In the genomic region with DNA sequence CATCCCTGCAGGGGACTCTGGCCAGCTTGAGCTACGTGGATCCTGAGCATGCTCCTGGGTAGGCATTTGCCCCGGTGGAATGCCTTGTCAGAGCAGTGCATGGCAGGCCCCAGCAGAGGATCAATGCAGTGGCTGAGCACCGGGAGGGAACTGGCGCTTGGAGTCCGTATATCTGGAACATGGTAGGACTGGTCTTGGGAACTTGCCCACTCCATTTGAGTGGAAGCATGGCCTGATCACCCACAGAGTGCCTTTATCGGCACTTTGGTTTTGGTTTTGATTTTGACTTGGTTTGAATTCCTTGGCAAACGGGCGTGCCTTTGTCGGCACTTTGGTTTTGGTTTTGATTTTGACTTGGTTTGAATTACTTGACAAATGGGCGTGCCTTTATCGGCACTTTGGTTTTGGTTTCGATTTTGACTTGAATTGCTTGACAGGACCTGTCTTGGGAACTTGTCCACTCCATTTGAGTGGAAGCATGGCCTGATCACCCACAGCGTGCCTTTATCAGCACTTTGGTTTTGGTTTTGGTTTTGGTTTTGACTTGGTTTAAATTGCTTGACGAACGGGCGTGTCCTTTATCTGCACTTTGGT, we compare ENCODE assay signal across 7 cellular contexts. TPM values are rescaled to one million over a fixed set of nuclear protein-coding genes. Genes with fewer than 3 reads are reported as not detected.
A peak's percentile ranks its signal among the peaks of the same experiment; 100 is the strongest.
DNase-seq lines count a peak whose midpoint lies in the region; ATAC-seq and TF ChIP-seq lines count a peak whose summit lies in the region.
"Not testable (repeated sequence)": the region's sequence is repeated elsewhere in the genome, so short reads cannot be mapped to it uniquely, and the experiment has no call there.

No MANE protein-coding gene starts in this region.

- H3K36me3 ChIP-seq in mucosa of descending colon (ENCODE audit: low read depth): not testable (repeated sequence)

- peak overlapping the region; percentile 92 for H3K27ac Mint-ChIP-seq in activated T-cell treated with anti-CD3 and anti-CD28 coated beads, Interleukin-2, amount 50 U/mL, for 24 hours
- peak overlapping the region; percentile 85 to 96 for H3K27ac Mint-ChIP-seq in effector memory CD8-positive, alpha-beta T cell

- H3K4me3 ChIP-seq in GM12864 (ENCODE audit: low read depth, low read length): peak overlapping the region; percentile 39
- peak overlapping the region; percentile 9 for H3K4me3 ChIP-seq in mucosa of descending colon

- DNase-seq in GM12864 (ENCODE audit: low read depth) (peak; percentile 43), NCI-H1105 treated with DMSO at 0.1 percent for 48 hours (lab: John Stamatoyannopoulos, UW) (peak; percentile 37), T-helper 1 cell (peak in 3 of 5 donors; percentile 14 to 91 (median 51)), mucosa of descending colon (peak in 2 of 3 donors; percentile 40 to 53)
- peak; percentile 66 for DNase-seq in activated T-cell treated with anti-CD3 and anti-CD28 coated beads, Interleukin-2, amount 50 U/mL, for 24 hours
- peak; percentile 41 to 52 (median 47) for DNase-seq in effector memory CD8-positive, alpha-beta T cell
- peak; percentile 33 for DNase-seq in stimulated activated CD4-positive, alpha-beta T cell treated with anti-CD3 and anti-CD28 coated beads, Interleukin-4, amount 100 ng/mL, for 1 hour

- H3K27me3 Mint-ChIP-seq in activated T-cell treated with anti-CD3 and anti-CD28 coated beads, Interleukin-2, amount 50 U/mL, for 24 hours; effector memory CD8-positive, alpha-beta T cell: not testable (repeated sequence)

- H3K4me1 ChIP-seq in mucosa of descending colon (ENCODE audit: low read depth): not testable (repeated sequence)

- not testable (repeated sequence) for TF ChIP-seq CTCF in GM12864 (IDR thresholded peaks at IDR 0.05; ENCODE audit: low read depth, low read length, missing control alignments); mucosa of descending colon (IDR thresholded peaks at IDR 0.05)

- peak overlapping the region; percentile 80 for H3K4me3 Mint-ChIP-seq in activated T-cell treated with anti-CD3 and anti-CD28 coated beads, Interleukin-2, amount 50 U/mL, for 24 hours
- peak overlapping the region; percentile 85 to 90 for H3K4me3 Mint-ChIP-seq in effector memory CD8-positive, alpha-beta T cell

- intact Hi-C loops in mucosa of descending colon (cut with DNase I, micrococcal nuclease): not testable (repeated sequence)

- H3K9me3 ChIP-seq in mucosa of descending colon: not testable (repeated sequence)

- not testable (repeated sequence) for H3K36me3 Mint-ChIP-seq in activated T-cell treated with anti-CD3 and anti-CD28 coated beads, Interleukin-2, amount 50 U/mL, for 24 hours (ENCODE audit: low read depth); effector memory CD8-positive, alpha-beta T cell (ENCODE audit: insufficient read depth)

- H3K9me3 Mint-ChIP-seq in activated T-cell treated with anti-CD3 and anti-CD28 coated beads, Interleukin-2, amount 50 U/mL, for 24 hours; effector memory CD8-positive, alpha-beta T cell: not testable (repeated sequence)

- peak; percentile 84 for ATAC-seq in effector memory CD8-positive, alpha-beta T cell (replicated peaks)
- ATAC-seq in mucosa of descending colon: peak; percentile 62

- peaks cover 46% of the 10 kb centered on the region for H3K4me1 Mint-ChIP-seq in activated T-cell treated with anti-CD3 and anti-CD28 coated beads, Interleukin-2, amount 50 U/mL, for 24 hours (ENCODE audit: low read depth)
- peaks cover 19 to 20% of the 10 kb centered on the region in 2 donors for H3K4me1 Mint-ChIP-seq in effector memory CD8-positive, alpha-beta T cell (ENCODE audit: low read depth in 2 of 2)

RNA-seq across cellular contexts. Expression of gene C22orf42, which starts 21.3 kb away (rescaled TPM):
- not detected for total RNA-seq in mucosa of descending colon

Comparison
In these comparisons a context has a peak if more than half of its experiments do, and no peak if none do; other contexts are left out.
1. Peak in every context shown above with its lines: DNase-seq, ATAC-seq and H3K4me3 ChIP-seq.